In genomic region chr2:227325056-227325823, GRCh38 we compare ENCODE assay signal across 8 cellular contexts. TPM values are rescaled to one million over a fixed set of nuclear protein-coding genes. Genes with fewer than 3 reads are reported as not detected.
DNase-seq lines count a peak whose midpoint lies in the region; ATAC-seq and TF ChIP-seq lines count a peak whose summit lies in the region.

MFF (plus strand) TSS chr2:227325251; CDS start chr2:227330666, 5,415 bp downstream.

- under 1% methylated on average over 67 of the region's 67 CpGs for WGBS in thymus

- H2AFZ ChIP-seq in SU-DHL-6 (ENCODE audit: low read depth, low read length, severe bottlenecking): peak within 1 kb of the TSS; percentile 89

- intact Hi-C loops in head of caudate nucleus (cut with DNase I): loop anchor here (5.0 kb wide), 1 partner anchor 147 kb away; the partner anchor contains the start of gene AGFG1

- peak within 1 kb of the TSS; percentile 92 for H3K9ac ChIP-seq in SU-DHL-6 (ENCODE audit: low read length)

- H3K27ac Mint-ChIP-seq in activated naive CD8-positive, alpha-beta T cell treated with anti-CD3 and anti-CD28 coated beads, Interleukin-2, amount 10 ng/mL, durations not matched to agents 7 days and 5 days: peak within 1 kb of the TSS; percentile 96
- H3K27ac Mint-ChIP-seq in osteocyte (ENCODE audit: unreplicated experiment): peak within 1 kb of the TSS; percentile 94

- peaks cover 50% of the 10 kb centered on the region for H3K79me2 ChIP-seq in SU-DHL-6 (ENCODE audit: insufficient read depth, low read length)

- H4K20me1 ChIP-seq in SU-DHL-6 (ENCODE audit: low read depth, low read length): no peaks in the 10 kb centered on the region

- peak within 1 kb of the TSS; percentile 90 for H3K4me3 ChIP-seq in SU-DHL-6 (ENCODE audit: insufficient read depth, low read length, poor library complexity, severe bottlenecking)
- peak within 1 kb of the TSS; percentile 88 for H3K4me3 ChIP-seq in thymus (ENCODE audit: low read length)

- DNase-seq in NCI-H1105 treated with DMSO at 0.1 percent for 48 hours (lab: John Stamatoyannopoulos, UW) (peak; percentile 90), head of caudate nucleus (peak; percentile 85 to 98 (median 94)), osteocyte (ENCODE audit: extremely low spot score, unreplicated experiment) (peak; percentile 95)
- DNase-seq in activated naive CD8-positive, alpha-beta T cell treated with anti-CD3 and anti-CD28 coated beads, Interleukin-2, amount 10 ng/mL, durations not matched to agents 7 days and 5 days: peak; percentile 93

- peak; percentile 50 for TF ChIP-seq CTCF in GM12872 (IDR thresholded peaks at IDR 0.05; ENCODE audit: insufficient read depth, low read depth, low read length)
- peak; percentile 36 for TF ChIP-seq CTCF in SU-DHL-6 (IDR thresholded peaks at IDR 0.05; ENCODE audit: insufficient read depth, low read length, poor library complexity, severe bottlenecking)
- peak; percentile 26 for TF ChIP-seq CTCF in osteocyte (IDR thresholded peaks at IDR 0.05)

- H3K27me3 ChIP-seq in SU-DHL-6 (ENCODE audit: low read length): no peaks in the 10 kb centered on the region
- H3K27me3 ChIP-seq in thymus (ENCODE audit: control insufficient read depth, insufficient read depth): no peaks in the 10 kb centered on the region

- peaks cover 12% of the 10 kb centered on the region for H3K4me1 ChIP-seq in thymus (ENCODE audit: control insufficient read depth, insufficient read depth, low read length)

- peak within 1 kb of the TSS; percentile 60 for H3K27ac ChIP-seq in SU-DHL-6 (ENCODE audit: low read depth, low read length)
- H3K27ac ChIP-seq in thymus (ENCODE audit: low read depth): peak within 1 kb of the TSS; percentile 91

- H3K9me2 ChIP-seq in SU-DHL-6 (replicated peaks; ENCODE audit: insufficient read depth, low read length): no peaks in the 10 kb centered on the region

- POLR2A ChIA-PET in activated naive CD8-positive, alpha-beta T cell treated with anti-CD3 and anti-CD28 coated beads, Interleukin-2, amount 10 ng/mL, durations not matched to agents 7 days and 5 days (lab: Charles Lee): interaction anchor here (1.5 kb wide), 2 partner anchors 137 to 229 kb away, joined by 3 read pairs; no protein-coding TSS in a partner anchor

- peaks cover 32% of the 10 kb centered on the region for H3K4me1 Mint-ChIP-seq in activated naive CD8-positive, alpha-beta T cell treated with anti-CD3 and anti-CD28 coated beads, Interleukin-2, amount 10 ng/mL, durations not matched to agents 7 days and 5 days
- H3K4me1 Mint-ChIP-seq in osteocyte (ENCODE audit: unreplicated experiment): peaks cover 25% of the 10 kb centered on the region

- H3K9me3 Mint-ChIP-seq in activated naive CD8-positive, alpha-beta T cell treated with anti-CD3 and anti-CD28 coated beads, Interleukin-2, amount 10 ng/mL, durations not matched to agents 7 days and 5 days: peaks cover 8% of the 10 kb centered on the region
- H3K9me3 Mint-ChIP-seq in osteocyte (ENCODE audit: unreplicated experiment): peaks cover 11% of the 10 kb centered on the region

- H3K9me3 ChIP-seq in SU-DHL-6 (ENCODE audit: insufficient read depth, low read length): no peaks in the 10 kb centered on the region
- no peaks in the 10 kb centered on the region for H3K9me3 ChIP-seq in thymus (ENCODE audit: control insufficient read depth)

- H3K27me3 Mint-ChIP-seq in activated naive CD8-positive, alpha-beta T cell treated with anti-CD3 and anti-CD28 coated beads, Interleukin-2, amount 10 ng/mL, durations not matched to agents 7 days and 5 days: peaks cover 3% of the 10 kb centered on the region
- H3K27me3 Mint-ChIP-seq in osteocyte (ENCODE audit: unreplicated experiment): no peaks in the 10 kb centered on the region

- H3K4me3 Mint-ChIP-seq in activated naive CD8-positive, alpha-beta T cell treated with anti-CD3 and anti-CD28 coated beads, Interleukin-2, amount 10 ng/mL, durations not matched to agents 7 days and 5 days: peak within 1 kb of the TSS; percentile 97
- peak within 1 kb of the TSS; percentile 90 for H3K4me3 Mint-ChIP-seq in osteocyte (ENCODE audit: unreplicated experiment)

- ATAC-seq in HG02678 (IDR thresholded peaks at IDR 0.05; ENCODE audit: unreplicated experiment): peak; percentile 96
- peak; percentile 99 for ATAC-seq in activated naive CD8-positive, alpha-beta T cell treated with anti-CD3 and anti-CD28 coated beads, Interleukin-2, amount 10 ng/mL, durations not matched to agents 7 days and 5 days (ENCODE audit: low read depth)

- H3K36me3 Mint-ChIP-seq in activated naive CD8-positive, alpha-beta T cell treated with anti-CD3 and anti-CD28 coated beads, Interleukin-2, amount 10 ng/mL, durations not matched to agents 7 days and 5 days: peaks cover 4% of the 10 kb centered on the region
- no peaks in the 10 kb centered on the region for H3K36me3 Mint-ChIP-seq in osteocyte (ENCODE audit: unreplicated experiment)

- peak within 1 kb of the TSS; percentile 78 for H3K4me2 ChIP-seq in SU-DHL-6 (ENCODE audit: low read depth, low read length, poor library complexity, severe bottlenecking)

- no peaks in the 10 kb centered on the region; the same call in 1 of the 2 replicates for H3F3A ChIP-seq in SU-DHL-6 (ENCODE audit: insufficient read depth)

- H3K36me3 ChIP-seq in SU-DHL-6 (ENCODE audit: low read length) (peaks cover 9% of the 10 kb centered on the region; the same call in 1 of the 2 replicates), thymus (ENCODE audit: control insufficient read depth, insufficient read depth) (no peaks in the 10 kb centered on the region)

RNA-seq across cellular contexts. Expression of gene MFF, which starts in this region (rescaled TPM):
- 10 to 100 TPM; 63.5 to 64.7 TPM for total RNA-seq in activated naive CD8-positive, alpha-beta T cell treated with anti-CD3 and anti-CD28 coated beads, Interleukin-2, amount 10 ng/mL, durations not matched to agents 7 days and 5 days
- 83.4 and 87.2 TPM in 2 replicates for total RNA-seq in osteocyte
- polyA plus RNA-seq in thymus: 118 TPM

Comparison
In these comparisons a context has a peak if more than half of its experiments do, and no peak if none do; other contexts are left out.
1. Peak in every context shown above with its lines: DNase-seq, ATAC-seq, H3K4me3 ChIP-seq and H3K27ac ChIP-seq.